In genomic region chr10:97149065-97149680, GRCh38 we compare ENCODE assay signal across 1 cellular context.
TF ChIP-seq lines count a peak whose summit lies in the region.

No MANE protein-coding gene starts in this region.

TF ChIP-seq in WTC11, 78 proteins besides CTCF, POLR2A, EP300 and RAD21 (continued from another document):
- TF ChIP-seq ERG (CRISPR knock-in tag; IDR thresholded peaks at IDR 0.05), result no peak
- TF ChIP-seq ATF3 (CRISPR knock-in tag; conservative IDR thresholded peaks at IDR 0.05), result no peak
- TF ChIP-seq TEAD1 (CRISPR knock-in tag; IDR thresholded peaks at IDR 0.05), result no peak
